Comparison of ENCODE assay signal across 11 cellular contexts in genomic region chr2:218018842-218019125, GRCh38. TPM values are rescaled to one million over a fixed set of nuclear protein-coding genes. Genes with fewer than 3 reads are reported as not detected.
"Had no signal": no experiment of that assay in that cellular context is flagged by ENCODE, and none has a peak within 500 bp of the region (broad histone marks: within the 10 kb centered on the region; RNA-seq: fewer than 3 reads in every experiment).

No MANE protein-coding gene starts in this region.

RNA-seq across cellular contexts. Expression of gene TNS1, which starts 16.0 kb away (rescaled TPM):
- polyA plus RNA-seq: naive thymus-derived CD4-positive, alpha-beta T cell had no signal

RNA-seq across cellular contexts. Expression of gene RUFY4, which starts 50.3 kb away (rescaled TPM):
- total RNA-seq: kidney epithelial cell, left ventricle myocardium superior, lung microvascular endothelial cell, mucosa of descending colon, osteocyte, pulmonary artery endothelial cell, renal cortical epithelial cell, smooth muscle cell, temporal lobe, thyroid gland had no signal
- polyA plus RNA-seq: naive thymus-derived CD4-positive, alpha-beta T cell had no signal
